In genomic region chr7:2151801-2152612, GRCh38 we compare ENCODE assay signal across 19 cellular contexts.
A peak's percentile ranks its signal among the peaks of the same experiment; 100 is the strongest.
DNase-seq lines count a peak whose midpoint lies in the region; ATAC-seq lines count a peak whose summit lies in the region.
"Had no signal": no experiment of that assay in that cellular context is flagged by ENCODE, and none has a peak within 500 bp of the region (broad histone marks: within the 10 kb centered on the region; RNA-seq: fewer than 3 reads in every experiment).

No MANE protein-coding gene starts in this region.

- H3K27me3 ChIP-seq in NT2/D1 (ENCODE audit: insufficient read depth, insufficient read length) (no peaks in the 10 kb centered on the region), aorta (ENCODE audit: control insufficient read depth in 1 of 2, insufficient read depth in 2 of 2, low read length in 1 of 2) (no peaks in the 10 kb centered on the region)
- H3K27me3 ChIP-seq: ascending aorta, foreskin keratinocyte, hepatocyte, MG63, upper lobe of left lung had no signal

- DNase-seq in left ventricle myocardium superior (peak; percentile 23), left cardiac atrium (no peak), NT2/D1 (ENCODE audit: low read depth, low spot score) (no peak), left kidney (ENCODE audit: low read depth, low spot score) (peak; percentile 70), aorta (peak; percentile 9 to 61)
- DNase-seq: activated CD4-positive, alpha-beta T cell treated with anti-CD3 and anti-CD28 coated beads for 48 hours; activated naive CD4-positive, alpha-beta T cell treated with anti-CD3 and anti-CD28 coated beads, Interleukin-2, amount 10 ng/mL, durations not matched to agents 7 days and 5 days; activated T-cell treated with anti-CD3 and anti-CD28 coated beads, Interleukin-2, amount 50 U/mL, for 48 hours; erythroblast; foreskin keratinocyte; NCI-H1436 treated with DMSO at 0.1 percent for 48 hours; NCI-H226; upper lobe of left lung had no signal

- H3K27ac ChIP-seq in aorta (ENCODE audit: low read depth in 1 of 2, low read length in 2 of 2) = no peak overlapping the region
- H3K27ac ChIP-seq: ascending aorta, C4-2B, foreskin keratinocyte, hepatocyte, upper lobe of left lung had no signal

- no peak overlapping the region for H3K4me3 ChIP-seq in NT2/D1 (ENCODE audit: insufficient read length, low read depth)
- no peak overlapping the region for H3K4me3 ChIP-seq in aorta (ENCODE audit: low read length in 2 of 2)
- H3K4me3 ChIP-seq: ascending aorta, hepatocyte, MG63, upper lobe of left lung had no signal

- peak overlapping the region; percentile 15 for H3K9ac ChIP-seq in NT2/D1 (ENCODE audit: insufficient read length, low read depth)

- H3K36me3 ChIP-seq in NT2/D1 (ENCODE audit: insufficient read depth, insufficient read length, low read length) (peaks cover 63% of the 10 kb centered on the region), aorta (ENCODE audit: control insufficient read depth in 1 of 2, insufficient read depth in 2 of 2, low read length in 1 of 2) (no peaks in the 10 kb centered on the region)

- 94 to 96% methylated on average over 24 of the region's 24 CpGs for WGBS in aorta, 2 donors

- H3K4me1 ChIP-seq in NT2/D1 (ENCODE audit: insufficient read depth, insufficient read length) (peaks cover 20% of the 10 kb centered on the region), aorta (ENCODE audit: control insufficient read depth in 1 of 2, insufficient read depth in 2 of 2, low read length in 2 of 2) (no peaks in the 10 kb centered on the region)
- H3K4me1 ChIP-seq: foreskin keratinocyte had no signal

- intact Hi-C loops in left ventricle myocardium superior (cut with micrococcal nuclease) = no loop called here
- intact Hi-C loops in left cardiac atrium (cut with DNase I) = no loop called here
- intact Hi-C loops in aorta (cut with DNase I) = no loop called here

- no peak for ATAC-seq in left ventricle myocardium superior
- ATAC-seq in left cardiac atrium = no peak
- no peak for ATAC-seq in aorta (ENCODE audit: low FRiP score)
- ATAC-seq in HG02763 (IDR thresholded peaks at IDR 0.05; ENCODE audit: unreplicated experiment) = no peak
- no peak for ATAC-seq in HG03571 (IDR thresholded peaks at IDR 0.05; ENCODE audit: unreplicated experiment)
- ATAC-seq: foreskin keratinocyte had no signal

- H3K9me3 ChIP-seq in NT2/D1 (ENCODE audit: insufficient read depth, low read length) = no peaks in the 10 kb centered on the region
- H3K9me3 ChIP-seq in aorta (ENCODE audit: control insufficient read depth, low read length) = no peaks in the 10 kb centered on the region
- H3K9me3 ChIP-seq: ascending aorta, MG63, upper lobe of left lung had no signal

Comparison
In these comparisons a context has a peak if more than half of its experiments do, and no peak if none do; other contexts are left out.
1. DNase-seq: peak in left ventricle myocardium superior (single experiment), left kidney (single experiment) and aorta (2 of 2); none in left cardiac atrium (single experiment) and NT2/D1 (single experiment).